8 cellular contexts compared by ENCODE assay signal in genomic region chr2:72887836-72888437, GRCh38. TPM values are rescaled to one million over a fixed set of nuclear protein-coding genes. Genes with fewer than 3 reads are reported as not detected.
DNase-seq lines count a peak whose midpoint lies in the region; ATAC-seq and TF ChIP-seq lines count a peak whose summit lies in the region.

No MANE protein-coding gene starts in this region.

- H3K9me3 ChIP-seq in A673 (ENCODE audit: low read depth, low read length, poor library complexity, severe bottlenecking) (no peaks in the 10 kb centered on the region), colonic mucosa (no peaks in the 10 kb centered on the region)

- TF ChIP-seq CTCF in A673 (conservative IDR thresholded peaks at IDR 0.05; ENCODE audit: low read depth, low read length) (peak; percentile 97), WI38 (IDR thresholded peaks at IDR 0.05; ENCODE audit: low read depth, low read length) (peak; percentile 97), colonic mucosa (IDR thresholded peaks at IDR 0.05) (peak; percentile 85)

- no TSS peak for BruUV-seq in A673 (replicated peaks; lab: Mats Ljungman, UMichigan)

- H3K36me3 ChIP-seq in A673 (ENCODE audit: insufficient read depth, low read length, poor library complexity, severe bottlenecking), result no peaks in the 10 kb centered on the region
- no peaks in the 10 kb centered on the region for H3K36me3 ChIP-seq in colonic mucosa

- H3K4me1 ChIP-seq in A673 (ENCODE audit: insufficient read depth, low read length, poor library complexity, severe bottlenecking) (peaks cover 4% of the 10 kb centered on the region), colonic mucosa (peaks cover 21% of the 10 kb centered on the region)

- intact Hi-C loops in A673 (cut with micrococcal nuclease; ENCODE audit: unreplicated experiment), result loop anchor here (1.0 kb wide), 1 partner anchor 117 kb away; no protein-coding TSS in a partner anchor
- intact Hi-C loops in colonic mucosa (cut with DNase I), result loop anchor here (5.0 kb wide), 1 partner anchor 184 kb away; the partner anchor contains the start of gene SFXN5

- POLR2A ChIA-PET in A673 (lab: Charles Lee; ENCODE audit: low non-redundant PET), result no interaction called here

- H3K27ac ChIP-seq in A673 (ENCODE audit: low read depth, low read length, poor library complexity, severe bottlenecking) (peak overlapping the region; percentile 71), colonic mucosa (peak overlapping the region; percentile 95)

- peaks cover 11% of the 10 kb centered on the region for H3K27me3 ChIP-seq in A673 (replicated peaks; ENCODE audit: insufficient read depth, low read depth, low read length, poor library complexity)
- H3K27me3 ChIP-seq in colonic mucosa, result no peaks in the 10 kb centered on the region

- CTCF ChIA-PET in A673 (lab: Charles Lee), result interaction anchor here (1.2 to 1.6 kb wide), 2 partner anchors 25 to 289 kb away, joined by 3 to 5 read pairs; no protein-coding TSS in a partner anchor

- H3K4me3 ChIP-seq in A673 (ENCODE audit: low read depth, low read length, poor library complexity, severe bottlenecking), result peak overlapping the region; percentile 76
- peak overlapping the region; percentile 67 for H3K4me3 ChIP-seq in WI38 (ENCODE audit: low read depth, low read length)
- peak overlapping the region; percentile 83 for H3K4me3 ChIP-seq in colonic mucosa

- DNase-seq in A673 (ENCODE audit: low spot score) (peak; percentile 94), NCI-H2171 treated with DMSO at 0.1 percent for 48 hours (lab: John Stamatoyannopoulos, UW) (peak; percentile 86), colonic mucosa (peak; percentile 95), kidney glomerular epithelial cell (lab: John Stamatoyannopoulos, UW) (peak; percentile 56)
- DNase-seq in stimulated activated CD4-positive, alpha-beta T cell treated with anti-CD3 and anti-CD28 coated beads, Interleukin-12 subunit alpha, Interleukin-12 subunit beta, amount 100 ng/mL, for 4 hours, result peak; percentile 62

- peak; percentile 58 for ATAC-seq in GM18511 (IDR thresholded peaks at IDR 0.05; ENCODE audit: unreplicated experiment)
- ATAC-seq in HG03108 (IDR thresholded peaks at IDR 0.05; ENCODE audit: unreplicated experiment), result peak; percentile 22

- H3K9ac ChIP-seq in colonic mucosa (ENCODE audit: low read depth in 2 of 2, low read length in 2 of 2), result peak overlapping the region; percentile 83 to 94

RNA-seq across cellular contexts. Expression of gene SPR, which starts 0.7 kb away (rescaled TPM):
- total RNA-seq in A673 (2021) (22.6 and 25.6 TPM in 2 replicates), colonic mucosa (100 to 1,000 TPM in 1 of 2 donors, 10 to 100 TPM in 1; 79.6 to 129 TPM)

RNA-seq across cellular contexts. Expression of gene EMX1, which starts 29.4 kb away (rescaled TPM):
- not detected in 2 replicates for total RNA-seq in A673 (2021)
- total RNA-seq in colonic mucosa, result 1 to 10 TPM; 1.1 to 2.0 TPM

Comparison
In these comparisons a context has a peak if more than half of its experiments do, and no peak if none do; other contexts are left out.
1. Peak in every context shown above with its lines: DNase-seq, ATAC-seq, H3K4me3 ChIP-seq and H3K27ac ChIP-seq.